ENCODE assay signal across 24 cellular contexts in genomic region chr2:67393237-67393636, GRCh38.
"Had no signal": no experiment of that assay in that cellular context is flagged by ENCODE, and none has a peak within 500 bp of the region (broad histone marks: within the 10 kb centered on the region; RNA-seq: fewer than 3 reads in every experiment).

No MANE protein-coding gene starts in this region.

- H3K9me3 ChIP-seq: gastrocnemius medialis, mucosa of descending colon, spleen, suprapubic skin, tibial artery had no signal

- H3K4me3 Mint-ChIP-seq: activated T-cell treated with anti-CD3 and anti-CD28 coated beads, Interleukin-2, amount 50 U/mL, for 72 hours; brain; endodermal cell; natural killer cell treated with Interleukin-12 subunit alpha and Interleukin-12 subunit beta and Interleukin-15 and Interleukin-18, amount 100 ng/mL, for 72 hours had no signal

- H3K27me3 Mint-ChIP-seq: natural killer cell treated with Interleukin-12 subunit alpha and Interleukin-12 subunit beta and Interleukin-15 and Interleukin-18, amount 100 ng/mL, for 72 hours had no signal

- ATAC-seq: activated naive CD4-positive, alpha-beta T cell treated with anti-CD3 and anti-CD28 coated beads, Interleukin-2, amount 50 U/mL, for 72 hours; activated T-cell treated with anti-CD3 and anti-CD28 coated beads, Interleukin-2, amount 50 U/mL, for 72 hours; esophagus mucosa; gastrocnemius medialis; left cardiac atrium; left ventricle myocardium superior; mucosa of descending colon; natural killer cell treated with Interleukin-12 subunit alpha and Interleukin-12 subunit beta and Interleukin-15 and Interleukin-18, amount 100 ng/mL, for 72 hours; right cardiac atrium had no signal

- H3K36me3 Mint-ChIP-seq: brain had no signal

- H3K4me3 ChIP-seq: gastrocnemius medialis, mucosa of descending colon, spleen, suprapubic skin, tibial artery had no signal

- H3K4me1 ChIP-seq: gastrocnemius medialis had no signal

- H3K36me3 ChIP-seq: gastrocnemius medialis, spleen, suprapubic skin, tibial artery had no signal

- H3K27me3 ChIP-seq: gastrocnemius medialis, spleen, suprapubic skin, tibial artery had no signal

- H3K27ac Mint-ChIP-seq: activated naive CD4-positive, alpha-beta T cell treated with anti-CD3 and anti-CD28 coated beads, Interleukin-2, amount 50 U/mL, for 72 hours; activated T-cell treated with anti-CD3 and anti-CD28 coated beads, Interleukin-2, amount 50 U/mL, for 72 hours; brain; endodermal cell; natural killer cell treated with Interleukin-12 subunit alpha and Interleukin-12 subunit beta and Interleukin-15 and Interleukin-18, amount 100 ng/mL, for 72 hours had no signal

- H3K27ac ChIP-seq: gastrocnemius medialis, spleen, suprapubic skin, tibial artery, VCaP had no signal

- H3K9me3 Mint-ChIP-seq: activated naive CD4-positive, alpha-beta T cell treated with anti-CD3 and anti-CD28 coated beads, Interleukin-2, amount 50 U/mL, for 72 hours; activated T-cell treated with anti-CD3 and anti-CD28 coated beads, Interleukin-2, amount 50 U/mL, for 72 hours; brain; endodermal cell; natural killer cell treated with Interleukin-12 subunit alpha and Interleukin-12 subunit beta and Interleukin-15 and Interleukin-18, amount 100 ng/mL, for 72 hours had no signal

- DNase-seq: activated CD4-positive, alpha-beta T cell treated with anti-CD3 and anti-CD28 coated beads for 4 hours; activated CD4-positive, alpha-beta T cell treated with anti-CD3 and anti-CD28 coated beads, Interleukin-2, amount 50 U/mL, for 4 hours; activated naive CD4-positive, alpha-beta T cell; activated T-cell treated with anti-CD3 and anti-CD28 coated beads for 4 hours; activated T-cell treated with anti-CD3 and anti-CD28 coated beads, Interleukin-2, amount 50 U/mL, for 72 hours; anterior cingulate cortex; cortex of kidney; endodermal cell; gastrocnemius medialis; glutamatergic neuron; left cardiac atrium; left ventricle myocardium superior; mucosa of descending colon; posterior cingulate gyrus; right cardiac atrium; spleen; stimulated activated naive CD4-positive, alpha-beta T cell; tibial artery had no signal
